ENCODE assay signal across 8 cellular contexts in the genomic region with DNA sequence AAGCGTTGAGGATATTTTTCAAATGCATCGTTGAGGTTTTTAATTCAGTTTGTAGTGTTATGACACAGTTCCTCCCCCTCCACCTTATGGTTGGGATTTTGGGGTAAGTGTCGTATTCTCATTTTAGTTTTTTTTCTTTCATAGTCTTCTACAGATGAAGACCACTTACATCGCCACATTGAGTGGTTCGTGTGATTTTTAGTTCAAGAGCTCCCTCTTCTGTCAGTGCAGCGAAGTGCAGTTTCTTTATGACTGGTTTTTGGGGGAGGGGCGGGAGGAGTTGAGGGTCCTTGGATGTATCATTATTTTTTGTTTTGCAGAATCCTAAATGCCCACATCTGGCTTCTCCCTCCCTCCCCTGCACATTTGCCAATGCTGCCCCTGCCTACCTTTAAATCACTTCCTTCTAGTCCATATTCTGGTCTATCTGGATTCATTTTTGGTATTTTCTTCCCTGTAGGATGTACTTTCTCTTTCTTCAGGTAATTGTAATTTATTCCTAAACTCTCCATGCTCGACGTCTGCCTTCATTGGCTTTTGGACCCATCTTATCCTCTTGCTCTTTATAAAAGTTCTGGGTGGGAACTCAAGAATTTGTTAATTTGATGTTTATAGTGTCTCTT.
DNase-seq lines count a peak whose midpoint lies in the region; ATAC-seq and TF ChIP-seq lines count a peak whose summit lies in the region.

No MANE protein-coding gene starts in this region.

- no peak overlapping the region for H3K27ac ChIP-seq in AG04450 (ENCODE audit: low read depth, low read length)

- CTCF ChIA-PET in AG04450 (lab: Charles Lee), result interaction anchor here (0.6 to 1.6 kb wide), 9 partner anchors 12 to 432 kb away, joined by 3 to 13 read pairs (median 3); no protein-coding TSS in a partner anchor
- CTCF ChIA-PET in activated CD4-positive, alpha-beta T cell treated with anti-CD3 and anti-CD28 coated beads for 36 hours (lab: Charles Lee), result interaction anchor here (1.6 kb wide), 1 partner anchor 499 kb away, joined by 5 read pairs; no protein-coding TSS in a partner anchor

- H3K27ac Mint-ChIP-seq in activated CD4-positive, alpha-beta T cell treated with anti-CD3 and anti-CD28 coated beads for 36 hours, result no peak overlapping the region

- H3K27me3 ChIP-seq in AG04450 (ENCODE audit: control insufficient read depth, insufficient read depth, low read length), result no peaks in the 10 kb centered on the region

- intact Hi-C loops in activated CD4-positive, alpha-beta T cell treated with anti-CD3 and anti-CD28 coated beads for 36 hours (cut with DNase I, micrococcal nuclease), result loop anchor here (1.0 to 10.0 kb wide), 6 partner anchors 148 to 732 kb away; no protein-coding TSS in a partner anchor

- H3K4me3 Mint-ChIP-seq in activated CD4-positive, alpha-beta T cell treated with anti-CD3 and anti-CD28 coated beads for 36 hours, result no peak overlapping the region

- H3K9me3 Mint-ChIP-seq in activated CD4-positive, alpha-beta T cell treated with anti-CD3 and anti-CD28 coated beads for 36 hours (ENCODE audit: low read depth), result no peaks in the 10 kb centered on the region

- H3K27me3 Mint-ChIP-seq in activated CD4-positive, alpha-beta T cell treated with anti-CD3 and anti-CD28 coated beads for 36 hours, result peaks cover 21% of the 10 kb centered on the region

- POLR2A ChIA-PET in AG04450 (lab: Yijun Ruan, JAX), result no interaction called here
- POLR2A ChIA-PET in activated CD4-positive, alpha-beta T cell treated with anti-CD3 and anti-CD28 coated beads for 36 hours (lab: Charles Lee), result no interaction called here

- H3K4me3 ChIP-seq in AG04450 (ENCODE audit: low read depth, low read length), result no peak overlapping the region

- H3K4me1 Mint-ChIP-seq in activated CD4-positive, alpha-beta T cell treated with anti-CD3 and anti-CD28 coated beads for 36 hours, result no peaks in the 10 kb centered on the region

- no peak for ATAC-seq in activated CD4-positive, alpha-beta T cell treated with anti-CD3 and anti-CD28 coated beads for 36 hours
- no peak for ATAC-seq in HG02610 (IDR thresholded peaks at IDR 0.05; ENCODE audit: unreplicated experiment)
- ATAC-seq in HG02884 (IDR thresholded peaks at IDR 0.05; ENCODE audit: unreplicated experiment), result no peak

- TF ChIP-seq CTCF in AG04450 (IDR thresholded peaks at IDR 0.05; ENCODE audit: low read depth, low read length), result peak; percentile 77

- no peaks in the 10 kb centered on the region for H3K36me3 Mint-ChIP-seq in activated CD4-positive, alpha-beta T cell treated with anti-CD3 and anti-CD28 coated beads for 36 hours (ENCODE audit: low read depth)

- H3K9me3 ChIP-seq in AG04450 (ENCODE audit: control insufficient read depth, insufficient read depth, low read length), result no peaks in the 10 kb centered on the region; the same call in none of the 2 replicates

- no peak for DNase-seq in AG04450 (ENCODE audit: low read depth, low spot score)
- peak; percentile 54 for DNase-seq in GM03348 (ENCODE audit: low spot score)
- DNase-seq in NCI-H2029 treated with DMSO at 0.1 percent for 48 hours (lab: John Stamatoyannopoulos, UW), result peak; percentile 45
- peak; percentile 52 for DNase-seq in activated CD4-positive, alpha-beta T cell treated with anti-CD3 and anti-CD28 coated beads for 36 hours
- DNase-seq in glomerular endothelial cell (ENCODE audit: extremely low read depth, low read depth, low spot score), result peak; percentile 33
- peak; percentile 25 for DNase-seq in stimulated activated CD4-positive, alpha-beta T cell treated with anti-CD3 and anti-CD28 coated beads, Interleukin-1b, Interleukin-23, amount 100 ng/mL, for 48 hours
